ENCODE assay signal across 27 cellular contexts in genomic region chr4:61299316-61299715, GRCh38.
"Had no signal": no experiment of that assay in that cellular context is flagged by ENCODE, and none has a peak within 500 bp of the region (broad histone marks: within the 10 kb centered on the region; RNA-seq: fewer than 3 reads in every experiment).

No MANE protein-coding gene starts in this region.

- ATAC-seq: gastrocnemius medialis, right cardiac atrium, T-helper 17 cell had no signal

- H3K4me1 ChIP-seq: ascending aorta, gastrocnemius medialis, spleen, testis, transverse colon had no signal

- H3K4me3 ChIP-seq: ascending aorta, cardiac muscle cell, coronary artery, gastrocnemius medialis, spleen, testis, transverse colon had no signal

- H3K27ac ChIP-seq: ascending aorta, cardiac muscle cell, coronary artery, gastrocnemius medialis, spleen, testis, transverse colon had no signal

- DNase-seq: activated CD4-positive, alpha-beta memory T cell treated with anti-CD3 and anti-CD28 coated beads for 36 hours; activated CD4-positive, alpha-beta T cell treated with anti-CD3 and anti-CD28 coated beads, Interleukin-2, amount 10 ng/mL, durations not matched to agents 24 days and 14 days; activated CD4-positive, CD25-positive, alpha-beta regulatory T cell treated with anti-CD3 and anti-CD28 coated beads, Interleukin-2, amount 50 U/mL, for 72 hours; activated CD8-positive, alpha-beta memory T cell treated with anti-CD3 and anti-CD28 coated beads, Interleukin-2, amount 50 U/mL, for 4 hours; activated gamma-delta T cell; activated naive CD4-positive, alpha-beta T cell treated with anti-CD3 and anti-CD28 coated beads, Interleukin-2, amount 10 ng/mL, durations not matched to agents 7 days and 5 days; activated naive CD8-positive, alpha-beta T cell treated with anti-CD3 and anti-CD28 coated beads, Interleukin-2, amount 10 ng/mL, durations not matched to agents 7 days and 5 days; activated T-cell treated with anti-CD3 and anti-CD28 coated beads, Interleukin-2, amount 50 U/mL, for 24 hours; cerebellar nuclear complex; dorsolateral prefrontal cortex; effector memory CD4-positive, alpha-beta T cell; erythroblast; gastrocnemius medialis; naive B cell; occipital lobe; posterior cingulate gyrus; right cardiac atrium; spleen; stimulated activated CD4-positive, alpha-beta T cell treated with anti-CD3 and anti-CD28 coated beads, Interleukin-2, amount 100 ng/mL, for 48 hours; stimulated activated naive CD4-positive, alpha-beta T cell treated with Interleukin-2 at 50 U/mL for 16 hours; T-helper 17 cell; T1000; testis; transverse colon had no signal

- H3K36me3 ChIP-seq: ascending aorta, cardiac muscle cell, gastrocnemius medialis, spleen, transverse colon had no signal

- H3K9me3 ChIP-seq: ascending aorta, gastrocnemius medialis, spleen, testis, transverse colon had no signal

- H3K27me3 ChIP-seq: ascending aorta, cardiac muscle cell, dorsolateral prefrontal cortex, gastrocnemius medialis, spleen, testis, transverse colon had no signal
